Comparison of ENCODE assay signal across 18 cellular contexts in the genomic region with DNA sequence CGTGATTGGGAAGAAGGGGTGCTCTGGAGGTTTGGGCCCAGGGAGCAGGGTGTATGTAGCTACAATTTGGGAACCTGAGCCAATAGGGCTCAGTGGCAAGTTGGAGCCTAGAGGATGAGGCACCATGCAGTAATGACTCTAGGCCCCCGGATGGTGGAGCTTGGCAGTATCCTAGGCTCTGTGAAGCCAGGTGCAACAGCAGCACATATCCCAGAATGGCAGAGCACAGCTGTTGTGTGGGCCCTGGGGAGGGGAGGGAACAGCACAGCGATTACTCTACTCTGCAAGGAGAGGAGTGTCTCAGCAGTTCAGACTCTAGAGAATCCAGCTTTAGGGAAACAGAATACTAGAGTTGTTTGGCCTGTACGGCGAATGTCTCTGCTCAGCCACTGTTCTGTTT. TPM values are rescaled to one million over a fixed set of nuclear protein-coding genes. Genes with fewer than 3 reads are reported as not detected.
DNase-seq lines count a peak whose midpoint lies in the region; ATAC-seq and TF ChIP-seq lines count a peak whose summit lies in the region.
"Had no signal": no experiment of that assay in that cellular context is flagged by ENCODE, and none has a peak within 500 bp of the region (broad histone marks: within the 10 kb centered on the region; RNA-seq: fewer than 3 reads in every experiment).

No MANE protein-coding gene starts in this region.

- TF ChIP-seq CTCF in right atrium auricular region (IDR thresholded peaks at IDR 0.05) (no peak), body of pancreas (IDR thresholded peaks at IDR 0.05) (no peak), nephron (IDR thresholded peaks at IDR 0.05; ENCODE audit: unreplicated experiment in 3 of 3) (no peak)

- intact Hi-C loops in Right ventricle myocardium inferior (cut with DNase I), result no loop called here
- intact Hi-C loops in body of pancreas (cut with DNase I), result no loop called here
- intact Hi-C loops in naive thymus-derived CD4-positive, alpha-beta T cell (cut with micrococcal nuclease), result no loop called here

- no peak overlapping the region for H3K4me3 Mint-ChIP-seq in nephron
- H3K4me3 Mint-ChIP-seq in naive thymus-derived CD4-positive, alpha-beta T cell, result no peak overlapping the region
- H3K4me3 Mint-ChIP-seq: activated B cell treated with CpG ODN at 0.5 μM for 24 hours; T-helper 1 cell treated with Interleukin-12 subunit alpha and Interleukin-12 subunit beta and Interleukin-4 antibody, amounts not matched to agents 30 μg/mL and 1 μg/mL, for 36 hours had no signal

- CTCF ChIA-PET in naive thymus-derived CD4-positive, alpha-beta T cell (lab: Charles Lee), result no interaction called here

- H3K4me1 ChIP-seq in right atrium auricular region, result peaks cover 0 to 45% of the 10 kb centered on the region in 2 donors
- H3K4me1 ChIP-seq in body of pancreas, result peaks cover 24% of the 10 kb centered on the region
- no peaks in the 10 kb centered on the region for H3K4me1 ChIP-seq in effector memory CD4-positive, alpha-beta T cell (ENCODE audit: control insufficient read depth, insufficient read depth, low read length, poor library complexity, severe bottlenecking)
- no peaks in the 10 kb centered on the region for H3K4me1 ChIP-seq in naive thymus-derived CD4-positive, alpha-beta T cell (ENCODE audit: control insufficient read depth in 2 of 2, insufficient read depth in 2 of 2, low read length in 2 of 2)

- H3K27me3 ChIP-seq in right atrium auricular region (no peaks in the 10 kb centered on the region), body of pancreas (no peaks in the 10 kb centered on the region)
- H3K27me3 ChIP-seq in effector memory CD4-positive, alpha-beta T cell (replicated peaks; ENCODE audit: control insufficient read depth, insufficient read depth, low read length, poor library complexity, severe bottlenecking), result no peaks in the 10 kb centered on the region
- H3K27me3 ChIP-seq in naive thymus-derived CD4-positive, alpha-beta T cell (ENCODE audit: control insufficient read depth in 2 of 2, insufficient read depth in 2 of 2, low read length in 2 of 2), result no peaks in the 10 kb centered on the region
- H3K27me3 ChIP-seq: tibial nerve had no signal

- H3K36me3 ChIP-seq in right atrium auricular region (peaks cover 8% of the 10 kb centered on the region), body of pancreas (replicated peaks in 1 of 2; ENCODE audit: insufficient read depth in 1 of 2, low read depth in 2 of 2) (peaks cover 0 to 2% of the 10 kb centered on the region in 2 donors)
- H3K36me3 ChIP-seq in effector memory CD4-positive, alpha-beta T cell (ENCODE audit: control insufficient read depth, insufficient read depth, low read length), result no peaks in the 10 kb centered on the region
- no peaks in the 10 kb centered on the region for H3K36me3 ChIP-seq in naive thymus-derived CD4-positive, alpha-beta T cell (ENCODE audit: control insufficient read depth in 2 of 3, insufficient read depth in 3 of 3, low read length in 3 of 3)

- H3K36me3 Mint-ChIP-seq in nephron (ENCODE audit: low read depth), result peaks cover 56% of the 10 kb centered on the region
- peaks cover 0 to 4% (median 0%) of the 10 kb centered on the region in 5 donors for H3K36me3 Mint-ChIP-seq in naive thymus-derived CD4-positive, alpha-beta T cell

- POLR2A ChIA-PET in naive thymus-derived CD4-positive, alpha-beta T cell (lab: Charles Lee), result no interaction called here

- H3K4me3 ChIP-seq in right atrium auricular region, result no peak overlapping the region
- no peak overlapping the region for H3K4me3 ChIP-seq in body of pancreas
- no peak overlapping the region for H3K4me3 ChIP-seq in effector memory CD4-positive, alpha-beta T cell (ENCODE audit: insufficient read depth, low read depth, low read length, poor library complexity, severe bottlenecking)
- no peak overlapping the region for H3K4me3 ChIP-seq in naive thymus-derived CD4-positive, alpha-beta T cell (ENCODE audit: low read length)
- H3K4me3 ChIP-seq: GM23248, K562, tibial nerve had no signal

- no peak for TF ChIP-seq POLR2A in body of pancreas (IDR thresholded peaks at IDR 0.05)

- peak; percentile 53 for DNase-seq in Right ventricle myocardium inferior (ENCODE audit: missing footprints)
- no peak for DNase-seq in right atrium auricular region (ENCODE audit: low spot score)
- DNase-seq in body of pancreas, result no peak
- DNase-seq in effector memory CD4-positive, alpha-beta T cell, result no peak
- DNase-seq in activated CD4-positive, alpha-beta T cell treated with anti-CD3 and anti-CD28 coated beads for 4 hours, result no peak
- no peak for DNase-seq in naive thymus-derived CD4-positive, alpha-beta T cell
- DNase-seq: activated B cell treated with CpG ODN at 0.5 μM for 24 hours; activated CD8-positive, alpha-beta memory T cell treated with anti-CD3 and anti-CD28 coated beads for 24 hours; C1 segment of cervical spinal cord; GM23248; NCI-H1105; small intestine had no signal

- peaks cover 40% of the 10 kb centered on the region for H3K4me1 Mint-ChIP-seq in nephron
- H3K4me1 Mint-ChIP-seq in naive thymus-derived CD4-positive, alpha-beta T cell, result no peaks in the 10 kb centered on the region
- H3K4me1 Mint-ChIP-seq: activated B cell treated with CpG ODN at 0.5 μM for 24 hours had no signal

- WGBS in body of pancreas, 2 donors, result 90 to 100% methylated on average over 3 to 5 of the region's 5 CpGs

- H3K9me3 ChIP-seq in right atrium auricular region (no peaks in the 10 kb centered on the region), body of pancreas (no peaks in the 10 kb centered on the region)
- H3K9me3 ChIP-seq in effector memory CD4-positive, alpha-beta T cell (ENCODE audit: control insufficient read depth, low read length), result no peaks in the 10 kb centered on the region
- no peaks in the 10 kb centered on the region for H3K9me3 ChIP-seq in naive thymus-derived CD4-positive, alpha-beta T cell (ENCODE audit: control insufficient read depth in 2 of 3, low read length in 3 of 3)

- H3K27ac Mint-ChIP-seq in nephron, result peak overlapping the region; percentile 59 to 80 (median 70)
- no peak overlapping the region for H3K27ac Mint-ChIP-seq in naive thymus-derived CD4-positive, alpha-beta T cell
- H3K27ac Mint-ChIP-seq: activated B cell treated with CpG ODN at 0.5 μM for 24 hours; T-helper 1 cell treated with Interleukin-12 subunit alpha and Interleukin-12 subunit beta and Interleukin-4 antibody, amounts not matched to agents 30 μg/mL and 1 μg/mL, for 36 hours had no signal

- ATAC-seq in Right ventricle myocardium inferior (no peak), body of pancreas (peak; percentile 18), HG03378 (IDR thresholded peaks at IDR 0.05; ENCODE audit: unreplicated experiment) (no peak)
- no peak for ATAC-seq in naive thymus-derived CD4-positive, alpha-beta T cell
- ATAC-seq: K562 had no signal

- peaks cover 6% of the 10 kb centered on the region for H3K9me3 Mint-ChIP-seq in nephron
- H3K9me3 Mint-ChIP-seq in naive thymus-derived CD4-positive, alpha-beta T cell, result peaks cover 0 to 2% (median 0%) of the 10 kb centered on the region in 11 donors
- H3K9me3 Mint-ChIP-seq: activated B cell treated with CpG ODN at 0.5 μM for 24 hours; T-helper 1 cell treated with Interleukin-12 subunit alpha and Interleukin-12 subunit beta and Interleukin-4 antibody, amounts not matched to agents 30 μg/mL and 1 μg/mL, for 36 hours had no signal

- H3K27ac ChIP-seq in right atrium auricular region, result no peak overlapping the region
- no peak overlapping the region for H3K27ac ChIP-seq in body of pancreas
- no peak overlapping the region for H3K27ac ChIP-seq in effector memory CD4-positive, alpha-beta T cell (ENCODE audit: insufficient read depth, low read length, poor library complexity, severe bottlenecking)
- no peak overlapping the region for H3K27ac ChIP-seq in naive thymus-derived CD4-positive, alpha-beta T cell (ENCODE audit: low read depth, low read length)
- H3K27ac ChIP-seq: GM23248, tibial nerve had no signal

- no peaks in the 10 kb centered on the region for H3K27me3 Mint-ChIP-seq in nephron (ENCODE audit: low read depth)
- peaks cover 6 to 29% (median 17%) of the 10 kb centered on the region in 5 donors for H3K27me3 Mint-ChIP-seq in naive thymus-derived CD4-positive, alpha-beta T cell
- H3K27me3 Mint-ChIP-seq: activated B cell treated with CpG ODN at 0.5 μM for 24 hours had no signal

RNA-seq across cellular contexts. Expression of a gene that starts 56.1 kb away (rescaled TPM):
- total RNA-seq in Right ventricle myocardium inferior, result not detected
- total RNA-seq in right atrium auricular region, result not detected
- total RNA-seq in body of pancreas, result under 1 TPM; 0.52 to 0.66 TPM
- under 1 TPM in 3 of 5 experiments, not detected in 2; 0.07 to 0.22 (median 0.11) TPM for total RNA-seq in naive thymus-derived CD4-positive, alpha-beta T cell
- polyA plus RNA-seq in naive thymus-derived CD4-positive, alpha-beta T cell, result not detected
- total RNA-seq: A172 had no signal

Comparison
In these comparisons a context has a peak if more than half of its experiments do, and no peak if none do; other contexts are left out.
1. H3K27ac Mint-ChIP-seq: peak in nephron (3 of 3); none in naive thymus-derived CD4-positive, alpha-beta T cell (0 of 9).